Comparison of ENCODE assay signal across 17 cellular contexts in genomic region chrX:88982933-88983332, GRCh38.
"Had no signal": no experiment of that assay in that cellular context is flagged by ENCODE, and none has a peak within 500 bp of the region (broad histone marks: within the 10 kb centered on the region; RNA-seq: fewer than 3 reads in every experiment).

No MANE protein-coding gene starts in this region.

- ATAC-seq: foreskin keratinocyte; lower lobe of right lung; natural killer cell treated with Interleukin-12 subunit alpha and Interleukin-12 subunit beta and Interleukin-15 and Interleukin-18, amount 100 ng/mL, for 72 hours; pancreas; right cardiac atrium had no signal

- H3K27me3 ChIP-seq: foreskin keratinocyte had no signal

- H3K9me3 ChIP-seq: left ventricle myocardium inferior, lower lobe of right lung, pancreas had no signal

- H3K36me3 Mint-ChIP-seq: immature natural killer cell; memory B cell; mesothelial cell of epicardium; natural killer cell treated with Interleukin-12 subunit alpha and Interleukin-12 subunit beta and Interleukin-15 and Interleukin-18, amount 100 ng/mL, for 72 hours had no signal

- DNase-seq: dermis blood vessel endothelial cell; erythroblast; foreskin keratinocyte; immature natural killer cell; left ventricle myocardium inferior; lower lobe of right lung; occipital lobe; pancreas; right cardiac atrium; small intestine; stimulated activated CD4-positive, alpha-beta T cell treated with anti-CD3 and anti-CD28 coated beads, Interleukin-2, amount 100 ng/mL, for 48 hours; stimulated activated naive CD4-positive, alpha-beta T cell treated with Interleukin-2 at 50 U/mL for 16 hours; trophoblast cell had no signal

- H3K4me3 ChIP-seq: left ventricle myocardium inferior, lower lobe of right lung, pancreas had no signal

- H3K27me3 Mint-ChIP-seq: memory B cell, progenitor cell of endocrine pancreas had no signal

- H3K9me3 Mint-ChIP-seq: memory B cell, mesothelial cell of epicardium had no signal

- H3K4me1 ChIP-seq: foreskin keratinocyte, left ventricle myocardium inferior, lower lobe of right lung, pancreas had no signal

- H3K27ac ChIP-seq: foreskin keratinocyte, left ventricle myocardium inferior, lower lobe of right lung, pancreas had no signal

- H3K4me1 Mint-ChIP-seq: immature natural killer cell, memory B cell, mesothelial cell of epicardium had no signal

- H3K36me3 ChIP-seq: left ventricle myocardium inferior, lower lobe of right lung, pancreas had no signal

- H3K4me3 Mint-ChIP-seq: immature natural killer cell; memory B cell; mesothelial cell of epicardium; natural killer cell treated with Interleukin-12 subunit alpha and Interleukin-12 subunit beta and Interleukin-15 and Interleukin-18, amount 100 ng/mL, for 72 hours had no signal

- H3K27ac Mint-ChIP-seq: immature natural killer cell; memory B cell; mesothelial cell of epicardium; natural killer cell treated with Interleukin-12 subunit alpha and Interleukin-12 subunit beta and Interleukin-15 and Interleukin-18, amount 100 ng/mL, for 72 hours; progenitor cell of endocrine pancreas had no signal
